9 cellular contexts compared by ENCODE assay signal in the genomic region with DNA sequence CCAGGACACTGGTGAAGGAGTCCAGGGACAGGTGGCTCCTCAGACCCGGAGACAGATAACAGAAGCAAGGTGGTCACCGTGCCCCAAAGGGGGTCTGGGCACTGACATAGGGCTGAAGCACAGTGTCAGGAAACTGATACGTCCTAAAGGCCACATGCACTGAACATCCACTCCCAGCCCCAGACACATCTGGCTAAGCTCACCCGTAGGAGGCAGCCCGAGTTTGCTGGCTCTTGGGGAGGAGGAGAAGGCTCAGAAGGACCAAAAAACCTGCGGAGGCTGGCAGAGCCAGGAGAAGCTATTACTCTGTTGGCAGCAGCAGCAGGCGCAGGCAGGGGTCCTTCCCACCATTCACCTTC. TPM values are rescaled to one million over a fixed set of nuclear protein-coding genes. Genes with fewer than 3 reads are reported as not detected.
DNase-seq lines count a peak whose midpoint lies in the region; ATAC-seq and TF ChIP-seq lines count a peak whose summit lies in the region.
"Had no signal": no experiment of that assay in that cellular context is flagged by ENCODE, and none has a peak within 500 bp of the region (broad histone marks: within the 10 kb centered on the region; RNA-seq: fewer than 3 reads in every experiment).

No MANE protein-coding gene starts in this region.

- no peak overlapping the region; the same call in 1 of the 2 replicates for H3K4me3 ChIP-seq in PC-3 (ENCODE audit: low read length)
- no peak overlapping the region for H3K4me3 ChIP-seq in hepatocyte
- H3K4me3 ChIP-seq in psoas muscle = peak overlapping the region; percentile 75

- POLR2A ChIA-PET in activated CD4-positive, alpha-beta T cell treated with anti-CD3 and anti-CD28 coated beads, Interleukin-2, amount 10 ng/mL, durations not matched to agents 7 days and 5 days (lab: Charles Lee) = no interaction called here
- POLR2A ChIA-PET in PC-3 (lab: Charles Lee; ENCODE audit: unreplicated experiment) = no interaction called here

- H3K9me3 Mint-ChIP-seq in activated CD4-positive, alpha-beta T cell treated with anti-CD3 and anti-CD28 coated beads, Interleukin-2, amount 10 ng/mL, durations not matched to agents 7 days and 5 days = no peaks in the 10 kb centered on the region

- 39% methylated on average over 7 of the region's 7 CpGs for WGBS in hepatocyte (ENCODE audit: low lambda C conversion rate, missing lambda C conversion rate)
- WGBS in psoas muscle, 3 donors = 30 to 33% (median 30%) methylated on average over 7 of the region's 7 CpGs

- no peak for ATAC-seq in PC-3
- no peak for ATAC-seq in psoas muscle
- no peak for ATAC-seq in HG02610 (IDR thresholded peaks at IDR 0.05; ENCODE audit: unreplicated experiment)
- no peak for ATAC-seq in foreskin keratinocyte

- H3K36me3 Mint-ChIP-seq in activated CD4-positive, alpha-beta T cell treated with anti-CD3 and anti-CD28 coated beads, Interleukin-2, amount 10 ng/mL, durations not matched to agents 7 days and 5 days (ENCODE audit: low read depth) = no peaks in the 10 kb centered on the region

- TF ChIP-seq CTCF in PC-3 (conservative IDR thresholded peaks at IDR 0.05; ENCODE audit: low read depth, low read length) (no peak), hepatocyte (IDR thresholded peaks at IDR 0.05; ENCODE audit: poor library complexity) (no peak), psoas muscle (IDR thresholded peaks at IDR 0.05) (no peak), foreskin keratinocyte (conservative IDR thresholded peaks at IDR 0.05) (no peak)

- no peak for DNase-seq in activated CD4-positive, alpha-beta T cell treated with anti-CD3 and anti-CD28 coated beads, Interleukin-2, amount 10 ng/mL, durations not matched to agents 7 days and 5 days
- no peak for DNase-seq in activated CD4-positive, alpha-beta T cell treated with anti-CD3 and anti-CD28 coated beads, Interleukin-2, amount 50 U/mL, for 4 hours
- DNase-seq in PC-3 = no peak
- no peak for DNase-seq in hepatocyte (ENCODE audit: low spot score)
- DNase-seq in psoas muscle = no peak
- no peak for DNase-seq in GM03348 (ENCODE audit: low spot score)
- no peak for DNase-seq in foreskin keratinocyte
- DNase-seq: NCI-H748 treated with DMSO at 0.1 percent for 48 hours had no signal

- H3F3A ChIP-seq in PC-3 (ENCODE audit: low read length, unreplicated experiment) = no peaks in the 10 kb centered on the region

- H3K36me3 ChIP-seq in PC-3 (ENCODE audit: low read depth, low read length) = no peaks in the 10 kb centered on the region
- H3K36me3 ChIP-seq in hepatocyte (replicated peaks; ENCODE audit: insufficient read depth, low read depth) = no peaks in the 10 kb centered on the region
- no peaks in the 10 kb centered on the region for H3K36me3 ChIP-seq in psoas muscle (ENCODE audit: insufficient read depth in 1 of 2, low read depth in 1 of 2)

- peaks cover 42% of the 10 kb centered on the region for H3K27me3 Mint-ChIP-seq in activated CD4-positive, alpha-beta T cell treated with anti-CD3 and anti-CD28 coated beads, Interleukin-2, amount 10 ng/mL, durations not matched to agents 7 days and 5 days

- H3K9me3 ChIP-seq in PC-3 (ENCODE audit: low read length) (no peaks in the 10 kb centered on the region), hepatocyte (ENCODE audit: low read depth) (no peaks in the 10 kb centered on the region), psoas muscle (no peaks in the 10 kb centered on the region)

- H3K9ac ChIP-seq in PC-3 (ENCODE audit: low read length) = no peak overlapping the region

- H3K4me1 Mint-ChIP-seq in activated CD4-positive, alpha-beta T cell treated with anti-CD3 and anti-CD28 coated beads, Interleukin-2, amount 10 ng/mL, durations not matched to agents 7 days and 5 days = no peaks in the 10 kb centered on the region

- CTCF ChIA-PET in activated CD4-positive, alpha-beta T cell treated with anti-CD3 and anti-CD28 coated beads, Interleukin-2, amount 10 ng/mL, durations not matched to agents 7 days and 5 days (lab: Charles Lee) = interaction anchor here (1.2 kb wide), 1 partner anchor 11 kb away, joined by 3 read pairs; no protein-coding TSS in a partner anchor
- CTCF ChIA-PET in PC-3 (lab: Charles Lee) = no interaction called here

- no peak overlapping the region for H3K27ac Mint-ChIP-seq in activated CD4-positive, alpha-beta T cell treated with anti-CD3 and anti-CD28 coated beads, Interleukin-2, amount 10 ng/mL, durations not matched to agents 7 days and 5 days

- no peak overlapping the region for H3K27ac ChIP-seq in PC-3 (ENCODE audit: low read length)
- H3K27ac ChIP-seq in hepatocyte = no peak overlapping the region
- H3K27ac ChIP-seq in psoas muscle = no peak overlapping the region
- no peak overlapping the region for H3K27ac ChIP-seq in foreskin keratinocyte

- H3K4me1 ChIP-seq in PC-3 (ENCODE audit: insufficient read depth, low read length) = 0 out of 2 replicates have a peak, but pooled peaks cover 5% of the 10 kb centered on the region
- H3K4me1 ChIP-seq in hepatocyte (ENCODE audit: insufficient read depth) = peaks cover 7% of the 10 kb centered on the region
- no peaks in the 10 kb centered on the region for H3K4me1 ChIP-seq in psoas muscle
- H3K4me1 ChIP-seq in foreskin keratinocyte = no peaks in the 10 kb centered on the region

- BruUV-seq in PC-3 (replicated peaks; lab: Mats Ljungman, UMichigan) = no TSS peak

- H3K4me2 ChIP-seq in PC-3 (ENCODE audit: low read length) (peak overlapping the region; percentile 88), hepatocyte (peak overlapping the region; percentile 98)

- H3K79me2 ChIP-seq in PC-3 (ENCODE audit: low read length) (no peaks in the 10 kb centered on the region), hepatocyte (no peaks in the 10 kb centered on the region)

- no peaks in the 10 kb centered on the region for H3K9me2 ChIP-seq in PC-3 (replicated peaks; ENCODE audit: low read length)
- no peaks in the 10 kb centered on the region for H3K9me2 ChIP-seq in hepatocyte (replicated peaks; ENCODE audit: insufficient read depth)

- H2AFZ ChIP-seq in PC-3 (ENCODE audit: low read length) (no peak overlapping the region), hepatocyte (no peak overlapping the region)

- H3K4me3 Mint-ChIP-seq in activated CD4-positive, alpha-beta T cell treated with anti-CD3 and anti-CD28 coated beads, Interleukin-2, amount 10 ng/mL, durations not matched to agents 7 days and 5 days = peak overlapping the region; percentile 41

- intact Hi-C loops in PC-3 (cut with micrococcal nuclease) (no loop called here), psoas muscle (cut with DNase I) (no loop called here)

- peaks cover 18% of the 10 kb centered on the region for H3K27me3 ChIP-seq in PC-3 (ENCODE audit: low read length)
- peaks cover 49% of the 10 kb centered on the region for H3K27me3 ChIP-seq in hepatocyte
- no peaks in the 10 kb centered on the region for H3K27me3 ChIP-seq in psoas muscle (ENCODE audit: insufficient read depth in 3 of 3, low read length in 2 of 3)
- H3K27me3 ChIP-seq in foreskin keratinocyte = peaks cover 80% of the 10 kb centered on the region

- H4K20me1 ChIP-seq in PC-3 (ENCODE audit: low read length) (no peaks in the 10 kb centered on the region), hepatocyte (ENCODE audit: insufficient read depth, poor library complexity, severe bottlenecking) (no peaks in the 10 kb centered on the region)

RNA-seq across cellular contexts. Expression of a gene that starts 1.2 kb away (rescaled TPM):
- under 1 TPM; 0.60 to 0.62 TPM for total RNA-seq in activated CD4-positive, alpha-beta T cell treated with anti-CD3 and anti-CD28 coated beads, Interleukin-2, amount 10 ng/mL, durations not matched to agents 7 days and 5 days
- 0.17 and 0.44 TPM in 2 replicates for total RNA-seq in PC-3 (2014; rRNA removed)
- 0.87 and 1.2 TPM in 2 replicates for total RNA-seq in hepatocyte
- 1.4 and 1.5 TPM in 2 replicates for polyA plus RNA-seq in hepatocyte
- 1 to 10 TPM in 2 of 4 donors, under 1 TPM in 2; 0.56 to 1.6 (median 1.2) TPM for total RNA-seq in psoas muscle
- polyA plus RNA-seq in psoas muscle = under 1 TPM; 0.14 to 0.83 (median 0.77) TPM
- total RNA-seq in foreskin keratinocyte = 0.04 TPM in 1 of 2 replicates, not detected in the other
- 0.02 TPM in 1 of 2 replicates, not detected in the other for polyA plus RNA-seq in foreskin keratinocyte
